ENCODE assay signal across 13 cellular contexts in genomic region chr1:41455479-41456271, GRCh38. TPM values are rescaled to one million over a fixed set of nuclear protein-coding genes. Genes with fewer than 3 reads are reported as not detected.
DNase-seq lines count a peak whose midpoint lies in the region; TF ChIP-seq lines count a peak whose summit lies in the region.
"Had no signal": no experiment of that assay in that cellular context is flagged by ENCODE, and none has a peak within 500 bp of the region (broad histone marks: within the 10 kb centered on the region; RNA-seq: fewer than 3 reads in every experiment).

No MANE protein-coding gene starts in this region.

- H3K9me3 ChIP-seq in thyroid gland, result no peaks in the 10 kb centered on the region

- DNase-seq in M059J (ENCODE audit: low read depth), result peak; percentile 90
- peak; percentile 86 for DNase-seq in cerebellum (ENCODE audit: low spot score)
- DNase-seq in kidney tubule cell (ENCODE audit: low spot score), result peak; percentile 85
- DNase-seq in thyroid gland, result peak; percentile 77 to 84
- DNase-seq in progenitor cell of endocrine pancreas (ENCODE audit: low spot score, unreplicated experiment), result no peak
- DNase-seq in activated CD4-positive, alpha-beta T cell treated with anti-CD3 and anti-CD28 coated beads, Interleukin-2, amount 50 U/mL, for 4 hours, result no peak
- DNase-seq in HT-29 (ENCODE audit: low spot score), result no peak
- no peak for DNase-seq in NCI-H524 treated with DMSO at 0.1 percent for 48 hours (lab: John Stamatoyannopoulos, UW)
- DNase-seq: activated naive CD4-positive, alpha-beta T cell treated with Interleukin-2 at 50 U/mL for 16 hours; stimulated activated CD4-positive, alpha-beta T cell treated with anti-CD3 and anti-CD28 coated beads, Interleukin-2, amount 100 ng/mL, for 48 hours had no signal

- no peak overlapping the region for H3K27ac ChIP-seq in thyroid gland
- H3K27ac ChIP-seq: KMS-11 had no signal

- H3K27ac Mint-ChIP-seq in progenitor cell of endocrine pancreas, result no peak overlapping the region

- intact Hi-C loops in thyroid gland (cut with DNase I), result no loop called here

- no peaks in the 10 kb centered on the region for H3K27me3 ChIP-seq in thyroid gland

- H3K4me3 Mint-ChIP-seq in progenitor cell of endocrine pancreas (ENCODE audit: low read depth), result no peak overlapping the region

- no peaks in the 10 kb centered on the region for H3K9me3 Mint-ChIP-seq in progenitor cell of endocrine pancreas (ENCODE audit: low read depth)

- no peaks in the 10 kb centered on the region for H3K4me1 Mint-ChIP-seq in progenitor cell of endocrine pancreas (ENCODE audit: low read depth)

- H3K27me3 Mint-ChIP-seq in progenitor cell of endocrine pancreas, result peaks cover 17% of the 10 kb centered on the region

- no peak overlapping the region for H3K4me3 ChIP-seq in thyroid gland (replicated peaks in 1 of 3)

- H3K36me3 Mint-ChIP-seq in progenitor cell of endocrine pancreas (ENCODE audit: insufficient read depth), result no peaks in the 10 kb centered on the region

- 56 to 70% methylated on average over 8 of the region's 8 CpGs for WGBS in thyroid gland, 2 donors

- H3K4me1 ChIP-seq in thyroid gland, result peaks cover 0 to 20% of the 10 kb centered on the region in 2 donors

- TF ChIP-seq POLR2A in thyroid gland (IDR thresholded peaks at IDR 0.05), result no peak

- TF ChIP-seq CTCF in thyroid gland (IDR thresholded peaks at IDR 0.05) (no peak), progenitor cell of endocrine pancreas (IDR thresholded peaks at IDR 0.05; ENCODE audit: unreplicated experiment) (no peak)

- no peaks in the 10 kb centered on the region for H3K36me3 ChIP-seq in thyroid gland
- H3K36me3 ChIP-seq: WERI-Rb-1 had no signal

RNA-seq across cellular contexts. Expression of gene EDN2, which starts 28.8 kb away (rescaled TPM):
- total RNA-seq in M059J (2014; rRNA removed; shearing (Covaris generic)), result not detected in 2 replicates
- not detected for total RNA-seq in cerebellum
- total RNA-seq in thyroid gland, result not detected
- not detected in 2 replicates for total RNA-seq in progenitor cell of endocrine pancreas
- 0.37 and 0.46 TPM in 2 replicates for total RNA-seq in HT-29 (2014; rRNA removed; shearing (Covaris generic))
- total RNA-seq: mononuclear cell had no signal

Comparison
In these comparisons a context has a peak if more than half of its experiments do, and no peak if none do; other contexts are left out.
1. DNase-seq: peak in M059J (single experiment), cerebellum (single experiment), kidney tubule cell (single experiment) and thyroid gland (2 of 2); none in progenitor cell of endocrine pancreas (single experiment), activated CD4-positive, alpha-beta T cell treated with anti-CD3 and anti-CD28 coated beads, Interleukin-2, amount 50 U/mL, for 4 hours (0 of 2), HT-29 (single experiment) and NCI-H524 treated with DMSO at 0.1 percent for 48 hours (single experiment).